In genomic region chr3:197015790-197016705, GRCh38 we compare ENCODE assay signal across 1 cellular context.
TF ChIP-seq lines count a peak whose summit lies in the region.

No MANE protein-coding gene starts in this region.

TF ChIP-seq in HepG2, 621 proteins besides CTCF, POLR2A, EP300 and RAD21:
- TF ChIP-seq EEA1 (CRISPR knock-in tag; IDR thresholded peaks at IDR 0.05; ENCODE audit: borderline replicate concordance) (no peak), STAT6 (CRISPR knock-in tag; IDR thresholded peaks at IDR 0.05; ENCODE audit: borderline replicate concordance) (no peak), CENPT (CRISPR knock-in tag; IDR thresholded peaks at IDR 0.05; ENCODE audit: low read depth) (no peak), MLLT10 (CRISPR knock-in tag; IDR thresholded peaks at IDR 0.05) (no peak), SIN3A (IDR thresholded peaks at IDR 0.05; ENCODE audit: borderline replicate concordance, low read depth, low read length) (no peak), NFIC (IDR thresholded peaks at IDR 0.05; ENCODE audit: low read length) (no peak), KAT2B (IDR thresholded peaks at IDR 0.05; ENCODE audit: borderline replicate concordance, low read depth, low read length) (no peak), ZNF550 (CRISPR knock-in tag; IDR thresholded peaks at IDR 0.05; ENCODE audit: borderline replicate concordance) (no peak), ZBTB8A (CRISPR knock-in tag; IDR thresholded peaks at IDR 0.05; ENCODE audit: borderline replicate concordance, low read depth) (no peak), ZNF326 (CRISPR knock-in tag; IDR thresholded peaks at IDR 0.05; ENCODE audit: borderline replicate concordance) (no peak), NFKB2 (CRISPR knock-in tag; IDR thresholded peaks at IDR 0.05; ENCODE audit: borderline replicate concordance) (no peak), DNMT3B (CRISPR knock-in tag; conservative IDR thresholded peaks at IDR 0.05) (no peak), FLYWCH1 (CRISPR knock-in tag; IDR thresholded peaks at IDR 0.05) (no peak)
- TF ChIP-seq, protein P1, sequence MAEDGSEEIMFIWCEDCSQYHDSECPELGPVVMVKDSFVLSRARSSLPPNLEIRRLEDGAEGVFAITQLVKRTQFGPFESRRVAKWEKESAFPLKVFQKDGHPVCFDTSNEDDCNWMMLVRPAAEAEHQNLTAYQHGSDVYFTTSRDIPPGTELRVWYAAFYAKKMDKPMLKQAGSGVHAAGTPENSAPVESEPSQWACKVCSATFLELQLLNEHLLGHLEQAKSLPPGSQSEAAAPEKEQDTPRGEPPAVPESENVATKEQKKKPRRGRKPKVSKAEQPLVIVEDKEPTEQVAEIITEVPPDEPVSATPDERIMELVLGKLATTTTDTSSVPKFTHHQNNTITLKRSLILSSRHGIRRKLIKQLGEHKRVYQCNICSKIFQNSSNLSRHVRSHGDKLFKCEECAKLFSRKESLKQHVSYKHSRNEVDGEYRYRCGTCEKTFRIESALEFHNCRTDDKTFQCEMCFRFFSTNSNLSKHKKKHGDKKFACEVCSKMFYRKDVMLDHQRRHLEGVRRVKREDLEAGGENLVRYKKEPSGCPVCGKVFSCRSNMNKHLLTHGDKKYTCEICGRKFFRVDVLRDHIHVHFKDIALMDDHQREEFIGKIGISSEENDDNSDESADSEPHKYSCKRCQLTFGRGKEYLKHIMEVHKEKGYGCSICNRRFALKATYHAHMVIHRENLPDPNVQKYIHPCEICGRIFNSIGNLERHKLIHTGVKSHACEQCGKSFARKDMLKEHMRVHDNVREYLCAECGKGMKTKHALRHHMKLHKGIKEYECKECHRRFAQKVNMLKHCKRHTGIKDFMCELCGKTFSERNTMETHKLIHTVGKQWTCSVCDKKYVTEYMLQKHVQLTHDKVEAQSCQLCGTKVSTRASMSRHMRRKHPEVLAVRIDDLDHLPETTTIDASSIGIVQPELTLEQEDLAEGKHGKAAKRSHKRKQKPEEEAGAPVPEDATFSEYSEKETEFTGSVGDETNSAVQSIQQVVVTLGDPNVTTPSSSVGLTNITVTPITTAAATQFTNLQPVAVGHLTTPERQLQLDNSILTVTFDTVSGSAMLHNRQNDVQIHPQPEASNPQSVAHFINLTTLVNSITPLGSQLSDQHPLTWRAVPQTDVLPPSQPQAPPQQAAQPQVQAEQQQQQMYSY (CRISPR knock-in tag; IDR thresholded peaks at IDR 0.05) = no peak
- TF ChIP-seq, protein P2, sequence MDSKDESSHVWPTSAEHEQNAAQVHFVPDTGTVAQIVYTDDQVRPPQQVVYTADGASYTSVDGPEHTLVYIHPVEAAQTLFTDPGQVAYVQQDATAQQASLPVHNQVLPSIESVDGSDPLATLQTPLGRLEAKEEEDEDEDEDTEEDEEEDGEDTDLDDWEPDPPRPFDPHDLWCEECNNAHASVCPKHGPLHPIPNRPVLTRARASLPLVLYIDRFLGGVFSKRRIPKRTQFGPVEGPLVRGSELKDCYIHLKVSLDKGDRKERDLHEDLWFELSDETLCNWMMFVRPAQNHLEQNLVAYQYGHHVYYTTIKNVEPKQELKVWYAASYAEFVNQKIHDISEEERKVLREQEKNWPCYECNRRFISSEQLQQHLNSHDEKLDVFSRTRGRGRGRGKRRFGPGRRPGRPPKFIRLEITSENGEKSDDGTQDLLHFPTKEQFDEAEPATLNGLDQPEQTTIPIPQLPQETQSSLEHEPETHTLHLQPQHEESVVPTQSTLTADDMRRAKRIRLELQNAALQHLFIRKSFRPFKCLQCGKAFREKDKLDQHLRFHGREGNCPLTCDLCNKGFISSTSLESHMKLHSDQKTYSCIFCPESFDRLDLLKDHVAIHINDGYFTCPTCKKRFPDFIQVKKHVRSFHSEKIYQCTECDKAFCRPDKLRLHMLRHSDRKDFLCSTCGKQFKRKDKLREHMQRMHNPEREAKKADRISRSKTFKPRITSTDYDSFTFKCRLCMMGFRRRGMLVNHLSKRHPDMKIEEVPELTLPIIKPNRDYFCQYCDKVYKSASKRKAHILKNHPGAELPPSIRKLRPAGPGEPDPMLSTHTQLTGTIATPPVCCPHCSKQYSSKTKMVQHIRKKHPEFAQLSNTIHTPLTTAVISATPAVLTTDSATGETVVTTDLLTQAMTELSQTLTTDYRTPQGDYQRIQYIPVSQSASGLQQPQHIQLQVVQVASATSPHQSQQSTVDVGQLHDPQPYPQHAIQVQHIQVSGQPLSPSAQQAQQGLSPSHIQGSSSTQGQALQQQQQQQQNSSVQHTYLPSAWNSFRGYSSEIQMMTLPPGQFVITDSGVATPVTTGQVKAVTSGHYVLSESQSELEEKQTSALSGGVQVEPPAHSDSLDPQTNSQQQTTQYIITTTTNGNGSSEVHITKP (CRISPR knock-in tag; IDR thresholded peaks at IDR 0.05; ENCODE audit: low read depth) = no peak
